Comparison of ENCODE assay signal across 8 cellular contexts in genomic region chr2:175004730-175004979, GRCh38. TPM values are rescaled to one million over a fixed set of nuclear protein-coding genes. Genes with fewer than 3 reads are reported as not detected.
A peak's percentile ranks its signal among the peaks of the same experiment; 100 is the strongest.
DNase-seq lines count a peak whose midpoint lies in the region; ATAC-seq and TF ChIP-seq lines count a peak whose summit lies in the region.

No MANE protein-coding gene starts in this region.

- H3K36me3 ChIP-seq in BJ (ENCODE audit: control insufficient read depth, insufficient read depth, low read length) (no peaks in the 10 kb centered on the region), muscle layer of duodenum (ENCODE audit: control insufficient read depth in 1 of 2, insufficient read depth in 2 of 2, low read length in 2 of 2) (no peaks in the 10 kb centered on the region)

- H3K9me3 ChIP-seq in muscle layer of duodenum (ENCODE audit: control insufficient read depth in 1 of 2, low read length in 2 of 2) = no peaks in the 10 kb centered on the region

- intact Hi-C loops in dorsolateral prefrontal cortex (cut with DNase I) = loop anchor here (10.0 kb wide), 3 partner anchors 100 to 1000 kb away; partner anchors contain the start of genes ATF2 (in 2 of the 2) and LNPK (in 1 of the 2)

- CTCF ChIA-PET in BJ (lab: Yijun Ruan, JAX) = interaction anchor here (0.9 to 1.8 kb wide), 7 partner anchors 13 to 304 kb away, joined by 3 to 8 read pairs (median 4); no protein-coding TSS in a partner anchor

- POLR2A ChIA-PET in BJ (lab: Charles Lee) = no interaction called here

- peaks cover 5 to 17% of the 10 kb centered on the region in 2 donors for H3K4me1 ChIP-seq in muscle layer of duodenum (ENCODE audit: control insufficient read depth in 1 of 2, insufficient read depth in 2 of 2, low read length in 2 of 2)

- no peak for TF ChIP-seq CTCF in BJ (IDR thresholded peaks at IDR 0.05; ENCODE audit: insufficient read depth, low read depth, low read length)
- no peak for TF ChIP-seq CTCF in NB4 (IDR thresholded peaks at IDR 0.05; ENCODE audit: low read depth, low read length)
- TF ChIP-seq CTCF in dorsolateral prefrontal cortex (IDR thresholded peaks at IDR 0.05 in 54 of 56, conservative IDR thresholded peaks at IDR 0.05 in 2 of 56; ENCODE audit: low read depth in 1 of 56, partially characterized antibody in 56 of 56) = no peak

- peak overlapping the region; percentile 79 for H3K4me3 ChIP-seq in BJ (ENCODE audit: low read depth, low read length)
- H3K4me3 ChIP-seq in NB4 (ENCODE audit: low read depth, low read length) = peak overlapping the region; percentile 40
- H3K4me3 ChIP-seq in dorsolateral prefrontal cortex = peak overlapping the region; percentile 53 to 97 (median 84)
- peak overlapping the region; percentile 60 to 94 for H3K4me3 ChIP-seq in muscle layer of duodenum (ENCODE audit: low read depth in 1 of 2, low read length in 2 of 2)

- DNase-seq in BJ (ENCODE audit: low read depth) (no peak), NB4 (ENCODE audit: low read depth) (no peak), dorsolateral prefrontal cortex (peak in 1 of 10 donors; percentile 9), NCI-H345 (lab: John Stamatoyannopoulos, UW) (no peak), COLO829 (ENCODE audit: low spot score) (no peak), ecto neural progenitor cell (ENCODE audit: low spot score) (no peak)

- H3K27me3 ChIP-seq in BJ (ENCODE audit: control insufficient read depth, insufficient read depth, low read length) = peaks cover 5% of the 10 kb centered on the region
- no peaks in the 10 kb centered on the region for H3K27me3 ChIP-seq in dorsolateral prefrontal cortex
- H3K27me3 ChIP-seq in muscle layer of duodenum (ENCODE audit: low read depth, low read length) = no peaks in the 10 kb centered on the region

- TF ChIP-seq POLR2A in NB4 (IDR thresholded peaks at IDR 0.05; ENCODE audit: extremely low read depth, insufficient read length) = no peak

- peak overlapping the region in 54 of 59 donors; percentile 29 to 92 (median 83) for H3K27ac ChIP-seq in dorsolateral prefrontal cortex
- no peak overlapping the region for H3K27ac ChIP-seq in muscle layer of duodenum (ENCODE audit: low read length)

- peak; percentile 27 for ATAC-seq in GM21390 (IDR thresholded peaks at IDR 0.05; ENCODE audit: unreplicated experiment)

RNA-seq across cellular contexts. Expression of gene CHN1, which starts 0.5 kb away (rescaled TPM):
- 93.0 and 167 TPM in 2 replicates for polyA plus RNA-seq in BJ (2011; rRNA removed)
- polyA minus RNA-seq in BJ (2011; rRNA and poly(A)+ RNA removed) = 52.2 and 52.8 TPM in 2 replicates
- total RNA-seq in dorsolateral prefrontal cortex = 1,000 to 10,000 TPM in 66 of 120 experiments, 100 to 1,000 TPM in 54; 295 to 1,415 (median 1,032) TPM
